ENCODE assay signal across 12 cellular contexts in genomic region chr5:45796959-45797553, GRCh38.
DNase-seq lines count a peak whose midpoint lies in the region; ATAC-seq and TF ChIP-seq lines count a peak whose summit lies in the region.
"Had no signal": no experiment of that assay in that cellular context is flagged by ENCODE, and none has a peak within 500 bp of the region (broad histone marks: within the 10 kb centered on the region; RNA-seq: fewer than 3 reads in every experiment).

No MANE protein-coding gene starts in this region.

- no peaks in the 10 kb centered on the region for H3K4me1 ChIP-seq in vagina
- H3K4me1 ChIP-seq: colonic mucosa, parathyroid adenoma had no signal

- no peak overlapping the region for H3K4me3 Mint-ChIP-seq in HFFc6
- no peak overlapping the region for H3K4me3 Mint-ChIP-seq in activated naive CD8-positive, alpha-beta T cell treated with anti-CD3 and anti-CD28 coated beads, Interleukin-2, amount 50 U/mL, for 24 hours
- H3K4me3 Mint-ChIP-seq: activated naive CD4-positive, alpha-beta T cell treated with anti-CD3 and anti-CD28 coated beads, Interleukin-2, amount 10 ng/mL, durations not matched to agents 7 days and 5 days had no signal

- peaks cover 28% of the 10 kb centered on the region for H3K9me3 Mint-ChIP-seq in HFFc6
- peaks cover 23% of the 10 kb centered on the region for H3K9me3 Mint-ChIP-seq in activated naive CD8-positive, alpha-beta T cell treated with anti-CD3 and anti-CD28 coated beads, Interleukin-2, amount 50 U/mL, for 24 hours

- H3K36me3 Mint-ChIP-seq in HFFc6 (ENCODE audit: low read depth), result no peaks in the 10 kb centered on the region
- no peaks in the 10 kb centered on the region for H3K36me3 Mint-ChIP-seq in activated naive CD8-positive, alpha-beta T cell treated with anti-CD3 and anti-CD28 coated beads, Interleukin-2, amount 50 U/mL, for 24 hours (ENCODE audit: low read depth)
- H3K36me3 Mint-ChIP-seq: activated naive CD4-positive, alpha-beta T cell treated with anti-CD3 and anti-CD28 coated beads, Interleukin-2, amount 10 ng/mL, durations not matched to agents 7 days and 5 days had no signal

- H3K27me3 ChIP-seq in kidney epithelial cell (ENCODE audit: control insufficient read depth, insufficient read depth, low read length), result no peaks in the 10 kb centered on the region
- H3K27me3 ChIP-seq in vagina, result no peaks in the 10 kb centered on the region
- H3K27me3 ChIP-seq: colonic mucosa had no signal

- H3K27me3 Mint-ChIP-seq in HFFc6 (ENCODE audit: insufficient read depth), result no peaks in the 10 kb centered on the region
- no peaks in the 10 kb centered on the region for H3K27me3 Mint-ChIP-seq in activated naive CD8-positive, alpha-beta T cell treated with anti-CD3 and anti-CD28 coated beads, Interleukin-2, amount 50 U/mL, for 24 hours
- H3K27me3 Mint-ChIP-seq: activated naive CD4-positive, alpha-beta T cell treated with anti-CD3 and anti-CD28 coated beads, Interleukin-2, amount 10 ng/mL, durations not matched to agents 7 days and 5 days had no signal

- no peaks in the 10 kb centered on the region for H3K4me1 Mint-ChIP-seq in HFFc6 (ENCODE audit: low read depth)
- H3K4me1 Mint-ChIP-seq in activated naive CD8-positive, alpha-beta T cell treated with anti-CD3 and anti-CD28 coated beads, Interleukin-2, amount 50 U/mL, for 24 hours, result no peaks in the 10 kb centered on the region
- H3K4me1 Mint-ChIP-seq: activated naive CD4-positive, alpha-beta T cell treated with anti-CD3 and anti-CD28 coated beads, Interleukin-2, amount 10 ng/mL, durations not matched to agents 7 days and 5 days had no signal

- H3K36me3 ChIP-seq in kidney epithelial cell (ENCODE audit: control insufficient read depth, insufficient read depth, low read length) (no peaks in the 10 kb centered on the region), vagina (no peaks in the 10 kb centered on the region)
- H3K36me3 ChIP-seq: colonic mucosa had no signal

- no peak overlapping the region for H3K4me3 ChIP-seq in kidney epithelial cell (ENCODE audit: low read depth, low read length)
- no peak overlapping the region for H3K4me3 ChIP-seq in vagina
- H3K4me3 ChIP-seq: colonic mucosa had no signal

- no peaks in the 10 kb centered on the region for H3K9me3 ChIP-seq in vagina
- H3K9me3 ChIP-seq: colonic mucosa had no signal

- no peak overlapping the region for H3K27ac Mint-ChIP-seq in HFFc6
- H3K27ac Mint-ChIP-seq in activated naive CD8-positive, alpha-beta T cell treated with anti-CD3 and anti-CD28 coated beads, Interleukin-2, amount 50 U/mL, for 24 hours, result no peak overlapping the region
- H3K27ac Mint-ChIP-seq: activated naive CD4-positive, alpha-beta T cell treated with anti-CD3 and anti-CD28 coated beads, Interleukin-2, amount 10 ng/mL, durations not matched to agents 7 days and 5 days had no signal

- DNase-seq in ELR (ENCODE audit: low read depth), result peak; percentile 0
- DNase-seq in HFFc6, result no peak
- DNase-seq in SK-N-DZ (ENCODE audit: low spot score), result peak; percentile 8
- DNase-seq in kidney epithelial cell (ENCODE audit: low read depth), result no peak
- DNase-seq in vagina (ENCODE audit: extremely low spot score in 2 of 2), result no peak
- DNase-seq in activated naive CD8-positive, alpha-beta T cell treated with anti-CD3 and anti-CD28 coated beads, Interleukin-2, amount 50 U/mL, for 24 hours, result no peak
- DNase-seq: activated CD4-positive, alpha-beta T cell treated with anti-CD3 and anti-CD28 coated beads for 1 hour; activated naive CD4-positive, alpha-beta T cell treated with anti-CD3 and anti-CD28 coated beads, Interleukin-2, amount 10 ng/mL, durations not matched to agents 7 days and 5 days; colonic mucosa; stimulated activated CD4-positive, alpha-beta T cell treated with anti-CD3 and anti-CD28 coated beads, Interleukin-4, amount 100 ng/mL, for 4 hours had no signal

- TF ChIP-seq CTCF in HFFc6 (IDR thresholded peaks at IDR 0.05) (peak; percentile 57), kidney epithelial cell (IDR thresholded peaks at IDR 0.05; ENCODE audit: insufficient read depth, low read length, poor library complexity, severe bottlenecking) (peak; percentile 12), vagina (IDR thresholded peaks at IDR 0.05) (no peak)

- intact Hi-C loops in vagina (cut with DNase I), result no loop called here

- TF ChIP-seq POLR2A in vagina (IDR thresholded peaks at IDR 0.05), result no peak

- H3K27ac ChIP-seq in vagina, result no peak overlapping the region
- H3K27ac ChIP-seq: colonic mucosa, parathyroid adenoma had no signal

- no peak for ATAC-seq in HG03139 (IDR thresholded peaks at IDR 0.05; ENCODE audit: unreplicated experiment)
- no peak for ATAC-seq in activated naive CD8-positive, alpha-beta T cell treated with anti-CD3 and anti-CD28 coated beads, Interleukin-2, amount 50 U/mL, for 24 hours

Comparison
In these comparisons a context has a peak if more than half of its experiments do, and no peak if none do; other contexts are left out.
1. DNase-seq: peak in ELR (single experiment) and SK-N-DZ (single experiment); none in HFFc6 (single experiment), kidney epithelial cell (single experiment), vagina (0 of 2) and activated naive CD8-positive, alpha-beta T cell treated with anti-CD3 and anti-CD28 coated beads, Interleukin-2, amount 50 U/mL, for 24 hours (single experiment).
2. CTCF ChIP-seq: peak in HFFc6 (single experiment) and kidney epithelial cell (single experiment); none in vagina (0 of 3).